In the genomic region with DNA sequence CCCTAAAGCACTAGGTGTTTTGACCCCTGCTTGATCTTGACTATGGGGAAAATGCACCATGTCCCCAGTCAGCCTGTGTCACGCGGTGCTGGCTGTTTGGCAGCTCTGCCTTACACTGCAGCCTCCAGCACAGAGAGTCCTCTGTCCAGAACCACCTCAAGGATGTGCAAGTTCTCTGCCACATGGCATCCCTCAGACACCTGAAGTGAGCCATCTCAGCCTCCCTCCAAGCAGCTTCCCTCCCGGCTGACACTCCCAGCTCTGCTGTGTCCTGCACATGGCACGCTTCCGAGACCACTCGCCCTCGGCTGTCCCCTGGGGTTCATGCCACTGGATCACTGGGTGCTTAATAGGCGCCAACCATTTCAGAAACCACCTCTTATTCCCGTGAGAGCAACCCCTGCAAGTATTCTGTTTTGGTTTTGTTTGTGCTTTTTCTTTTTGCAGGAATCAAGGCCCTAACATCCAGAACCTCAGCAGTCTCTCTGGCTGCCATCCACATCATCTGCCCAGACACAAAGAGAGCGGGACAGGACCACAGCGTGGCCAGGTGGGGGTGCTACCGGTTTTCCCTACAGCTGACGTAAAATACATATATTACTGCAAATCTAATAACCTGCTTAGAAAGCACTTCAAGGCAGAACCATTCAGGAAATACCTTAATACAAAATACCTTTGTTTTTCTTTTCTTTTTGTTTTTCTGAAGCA, we compare ENCODE assay signal across 8 cellular contexts. TPM values are rescaled to one million over a fixed set of nuclear protein-coding genes. Genes with fewer than 3 reads are reported as not detected.
DNase-seq lines count a peak whose midpoint lies in the region; ATAC-seq and TF ChIP-seq lines count a peak whose summit lies in the region.

No MANE protein-coding gene starts in this region.

- H3K27me3 Mint-ChIP-seq in natural killer cell (ENCODE audit: low read depth in 2 of 2) = no peaks in the 10 kb centered on the region
- H3K27me3 Mint-ChIP-seq in natural killer cell treated with Interleukin-12 subunit alpha and Interleukin-12 subunit beta and Interleukin-15 and Interleukin-18, amount 100 ng/mL, for 72 hours = no peaks in the 10 kb centered on the region
- H3K27me3 Mint-ChIP-seq in activated naive CD4-positive, alpha-beta T cell treated with anti-CD3 and anti-CD28 coated beads for 36 hours (ENCODE audit: low read depth) = no peaks in the 10 kb centered on the region
- H3K27me3 Mint-ChIP-seq in stimulated activated memory B cell treated with anti-CD40 and anti-IgM and Interleukin-4, amounts not matched to agents 10 μg/mL and 1 μg/mL and 100 μg/mL, for 72 hours = no peaks in the 10 kb centered on the region

- H3K27ac Mint-ChIP-seq in natural killer cell = peak overlapping the region; percentile 61 to 65
- peak overlapping the region in 1 of 2 donors; percentile 15 for H3K27ac Mint-ChIP-seq in natural killer cell treated with Interleukin-12 subunit alpha and Interleukin-12 subunit beta and Interleukin-15 and Interleukin-18, amount 100 ng/mL, for 72 hours
- peak overlapping the region; percentile 21 for H3K27ac Mint-ChIP-seq in activated naive CD4-positive, alpha-beta T cell treated with anti-CD3 and anti-CD28 coated beads for 36 hours
- peak overlapping the region; percentile 44 for H3K27ac Mint-ChIP-seq in stimulated activated memory B cell treated with anti-CD40 and anti-IgM and Interleukin-4, amounts not matched to agents 10 μg/mL and 1 μg/mL and 100 μg/mL, for 72 hours

- no peak for TF ChIP-seq CTCF in natural killer cell (IDR thresholded peaks at IDR 0.05)

- intact Hi-C loops in natural killer cell (cut with micrococcal nuclease) = no loop called here
- intact Hi-C loops in activated naive CD4-positive, alpha-beta T cell treated with anti-CD3 and anti-CD28 coated beads for 36 hours (cut with micrococcal nuclease) = loop anchor here (2.0 to 5.0 kb wide), 3 partner anchors 47 to 213 kb away; no protein-coding TSS in a partner anchor
- intact Hi-C loops in left cardiac atrium (cut with DNase I) = no loop called here

- CTCF ChIA-PET in activated naive CD4-positive, alpha-beta T cell treated with anti-CD3 and anti-CD28 coated beads for 36 hours (lab: Charles Lee) = interaction anchor here (1.3 to 5.5 kb wide), 2 partner anchors 140 to 144 kb away, joined by 3 to 26 read pairs; no protein-coding TSS in a partner anchor

- H3K9me3 Mint-ChIP-seq in natural killer cell = no peaks in the 10 kb centered on the region
- H3K9me3 Mint-ChIP-seq in natural killer cell treated with Interleukin-12 subunit alpha and Interleukin-12 subunit beta and Interleukin-15 and Interleukin-18, amount 100 ng/mL, for 72 hours = no peaks in the 10 kb centered on the region
- no peaks in the 10 kb centered on the region for H3K9me3 Mint-ChIP-seq in activated naive CD4-positive, alpha-beta T cell treated with anti-CD3 and anti-CD28 coated beads for 36 hours
- no peaks in the 10 kb centered on the region for H3K9me3 Mint-ChIP-seq in stimulated activated memory B cell treated with anti-CD40 and anti-IgM and Interleukin-4, amounts not matched to agents 10 μg/mL and 1 μg/mL and 100 μg/mL, for 72 hours

- DNase-seq in natural killer cell = no peak
- no peak for DNase-seq in natural killer cell treated with Interleukin-12 subunit alpha and Interleukin-12 subunit beta and Interleukin-15 and Interleukin-18, amount 100 ng/mL, for 72 hours (ENCODE audit: low spot score)
- peak; percentile 67 for DNase-seq in activated naive CD4-positive, alpha-beta T cell treated with anti-CD3 and anti-CD28 coated beads for 36 hours
- DNase-seq in left cardiac atrium = peak; percentile 47
- no peak for DNase-seq in NCI-H345 (lab: John Stamatoyannopoulos, UW)

- ATAC-seq in natural killer cell (peak in 1 of 3 donors; percentile 50), left cardiac atrium (peak; percentile 18 to 32), GM21423 (IDR thresholded peaks at IDR 0.05; ENCODE audit: unreplicated experiment) (no peak), GM21360 (IDR thresholded peaks at IDR 0.05; ENCODE audit: unreplicated experiment) (no peak)
- no peak for ATAC-seq in natural killer cell treated with Interleukin-12 subunit alpha and Interleukin-12 subunit beta and Interleukin-15 and Interleukin-18, amount 100 ng/mL, for 72 hours
- peak; percentile 58 for ATAC-seq in stimulated activated memory B cell treated with anti-CD40 and anti-IgM and Interleukin-4, amounts not matched to agents 10 μg/mL and 1 μg/mL and 100 μg/mL, for 72 hours

- H3K4me1 Mint-ChIP-seq in natural killer cell = peaks cover 88 to 91% of the 10 kb centered on the region in 2 donors
- peaks cover 57 to 65% of the 10 kb centered on the region in 2 donors for H3K4me1 Mint-ChIP-seq in natural killer cell treated with Interleukin-12 subunit alpha and Interleukin-12 subunit beta and Interleukin-15 and Interleukin-18, amount 100 ng/mL, for 72 hours (ENCODE audit: low read depth in 2 of 2)
- H3K4me1 Mint-ChIP-seq in activated naive CD4-positive, alpha-beta T cell treated with anti-CD3 and anti-CD28 coated beads for 36 hours (ENCODE audit: low read depth) = peaks cover 86% of the 10 kb centered on the region
- H3K4me1 Mint-ChIP-seq in stimulated activated memory B cell treated with anti-CD40 and anti-IgM and Interleukin-4, amounts not matched to agents 10 μg/mL and 1 μg/mL and 100 μg/mL, for 72 hours = peaks cover 88% of the 10 kb centered on the region

- H3K4me3 Mint-ChIP-seq in natural killer cell = no peak overlapping the region
- no peak overlapping the region for H3K4me3 Mint-ChIP-seq in natural killer cell treated with Interleukin-12 subunit alpha and Interleukin-12 subunit beta and Interleukin-15 and Interleukin-18, amount 100 ng/mL, for 72 hours
- no peak overlapping the region for H3K4me3 Mint-ChIP-seq in activated naive CD4-positive, alpha-beta T cell treated with anti-CD3 and anti-CD28 coated beads for 36 hours
- no peak overlapping the region for H3K4me3 Mint-ChIP-seq in stimulated activated memory B cell treated with anti-CD40 and anti-IgM and Interleukin-4, amounts not matched to agents 10 μg/mL and 1 μg/mL and 100 μg/mL, for 72 hours

- no peaks in the 10 kb centered on the region for H3K36me3 Mint-ChIP-seq in natural killer cell
- no peaks in the 10 kb centered on the region for H3K36me3 Mint-ChIP-seq in natural killer cell treated with Interleukin-12 subunit alpha and Interleukin-12 subunit beta and Interleukin-15 and Interleukin-18, amount 100 ng/mL, for 72 hours
- H3K36me3 Mint-ChIP-seq in activated naive CD4-positive, alpha-beta T cell treated with anti-CD3 and anti-CD28 coated beads for 36 hours (ENCODE audit: low read depth) = peaks cover 11% of the 10 kb centered on the region
- H3K36me3 Mint-ChIP-seq in stimulated activated memory B cell treated with anti-CD40 and anti-IgM and Interleukin-4, amounts not matched to agents 10 μg/mL and 1 μg/mL and 100 μg/mL, for 72 hours = peaks cover 22% of the 10 kb centered on the region

RNA-seq across cellular contexts. Expression of gene CAPZB, which starts 45.7 kb away (rescaled TPM):
- total RNA-seq in natural killer cell (100 to 1,000 TPM; 369 to 393 (median 375) TPM), left cardiac atrium (100 to 1,000 TPM; 227 to 254 TPM)
- total RNA-seq in natural killer cell treated with Interleukin-12 subunit alpha and Interleukin-12 subunit beta and Interleukin-15 and Interleukin-18, amount 100 ng/mL, for 72 hours = 100 to 1,000 TPM; 270 to 359 TPM
- total RNA-seq in activated naive CD4-positive, alpha-beta T cell treated with anti-CD3 and anti-CD28 coated beads for 36 hours = 100 to 1,000 TPM; 362 to 381 TPM

Comparison
In these comparisons a context has a peak if more than half of its experiments do, and no peak if none do; other contexts are left out.
1. ATAC-seq: peak in left cardiac atrium (2 of 2) and stimulated activated memory B cell treated with anti-CD40 and anti-IgM and Interleukin-4, amounts not matched to agents 10 μg/mL and 1 μg/mL and 100 μg/mL, for 72 hours (single experiment); none in natural killer cell treated with Interleukin-12 subunit alpha and Interleukin-12 subunit beta and Interleukin-15 and Interleukin-18, amount 100 ng/mL, for 72 hours (0 of 2), GM21423 (single experiment) and GM21360 (single experiment).
2. DNase-seq: peak in activated naive CD4-positive, alpha-beta T cell treated with anti-CD3 and anti-CD28 coated beads for 36 hours (single experiment) and left cardiac atrium (single experiment); none in natural killer cell (single experiment), natural killer cell treated with Interleukin-12 subunit alpha and Interleukin-12 subunit beta and Interleukin-15 and Interleukin-18, amount 100 ng/mL, for 72 hours (single experiment) and NCI-H345 (single experiment).